ENCODE assay signal across 8 cellular contexts in genomic region chr1:16167331-16168143, GRCh38. TPM values are rescaled to one million over a fixed set of nuclear protein-coding genes. Genes with fewer than 3 reads are reported as not detected.
DNase-seq lines count a peak whose midpoint lies in the region; ATAC-seq, FAIRE-seq and TF ChIP-seq lines count a peak whose summit lies in the region.

No MANE protein-coding gene starts in this region.

- H3K9me3 ChIP-seq in endothelial cell of umbilical vein (replicated peaks; ENCODE audit: control insufficient read depth, insufficient read depth, low read length): no peaks in the 10 kb centered on the region
- H3K9me3 ChIP-seq in neuron (ENCODE audit: low read length): no peaks in the 10 kb centered on the region
- H3K9me3 ChIP-seq in tibial artery: no peaks in the 10 kb centered on the region

- peak overlapping the region; percentile 44 for H3K4me2 ChIP-seq in endothelial cell of umbilical vein (ENCODE audit: insufficient read depth, low read length)

- TF ChIP-seq CTCF in endothelial cell of umbilical vein (IDR thresholded peaks at IDR 0.05; ENCODE audit: extremely low read depth in 1 of 2, insufficient read depth in 1 of 2, low read depth in 1 of 2, low read length in 2 of 2): no peak
- no peak for TF ChIP-seq CTCF in tibial artery (IDR thresholded peaks at IDR 0.05)

- peak overlapping the region in 1 of 3 donors; percentile 87 for H3K27ac Mint-ChIP-seq in IgD-negative memory B cell

- peaks cover 10 to 22% (median 12%) of the 10 kb centered on the region in 3 donors for H3K4me1 Mint-ChIP-seq in IgD-negative memory B cell

- ATAC-seq in GM21515 (IDR thresholded peaks at IDR 0.05; ENCODE audit: unreplicated experiment): no peak

- H3K27ac ChIP-seq in endothelial cell of umbilical vein (ENCODE audit: insufficient read depth, low read depth, low read length) (no peak overlapping the region), tibial artery (peak overlapping the region in 1 of 2 donors; percentile 20)

- FAIRE-seq in endothelial cell of umbilical vein (lab: Jason Lieb, UNC): peak; percentile 60

- H3K27me3 ChIP-seq in endothelial cell of umbilical vein (ENCODE audit: control insufficient read depth in 2 of 2, insufficient read depth in 2 of 2, low read length in 2 of 2) (no peaks in the 10 kb centered on the region), neuron (ENCODE audit: insufficient read depth, low read length) (no peaks in the 10 kb centered on the region), tibial artery (no peaks in the 10 kb centered on the region)

- intact Hi-C loops in endothelial cell of umbilical vein (cut with micrococcal nuclease): no loop called here
- intact Hi-C loops in tibial artery (cut with DNase I; ENCODE audit: low total_unique reads): no loop called here

- H3K36me3 Mint-ChIP-seq in IgD-negative memory B cell: no peaks in the 10 kb centered on the region

- peak overlapping the region; percentile 31 to 65 (median 34) for H3K4me3 ChIP-seq in endothelial cell of umbilical vein (replicated peaks in 1 of 3; ENCODE audit: insufficient read depth in 1 of 3, low read depth in 1 of 3, low read length in 3 of 3)
- H3K4me3 ChIP-seq in neuron (ENCODE audit: low read length): peak overlapping the region; percentile 45
- peak overlapping the region; percentile 47 to 59 for H3K4me3 ChIP-seq in tibial artery

- no TSS peak for BruUV-seq in endothelial cell of umbilical vein (replicated peaks; lab: Mats Ljungman, UMichigan)

- CTCF ChIA-PET in endothelial cell of umbilical vein (lab: Charles Lee): interaction anchor here (1.2 kb wide), 1 partner anchor 85 kb away, joined by 3 read pairs; no protein-coding TSS in a partner anchor

- peak; percentile 59 for DNase-seq in ELR (ENCODE audit: low read depth)
- peak; percentile 27 to 33 for DNase-seq in activated CD8-positive, alpha-beta memory T cell treated with anti-CD3 and anti-CD28 coated beads for 4 hours (ENCODE audit: low read depth in 2 of 2)
- no peak for DNase-seq in endothelial cell of umbilical vein (ENCODE audit: low read depth, low spot score)
- no peak for DNase-seq in tibial artery
- no peak for DNase-seq in RKO (ENCODE audit: low spot score)

- no peaks in the 10 kb centered on the region for H3K27me3 Mint-ChIP-seq in IgD-negative memory B cell

- H3K36me3 ChIP-seq in endothelial cell of umbilical vein (ENCODE audit: control insufficient read depth in 2 of 2, extremely low read depth in 1 of 2, insufficient read depth in 2 of 2, low read length in 2 of 2): no peaks in the 10 kb centered on the region
- H3K36me3 ChIP-seq in neuron (ENCODE audit: insufficient read depth, low read length): no peaks in the 10 kb centered on the region
- no peaks in the 10 kb centered on the region for H3K36me3 ChIP-seq in tibial artery

- POLR2A ChIA-PET in endothelial cell of umbilical vein (lab: Charles Lee): interaction anchor here (2.2 kb wide), 1 partner anchor 11 kb away, joined by 9 read pairs; the partner anchor contains the start of gene EPHA2

- no peak for TF ChIP-seq POLR2A in endothelial cell of umbilical vein (IDR thresholded peaks at IDR 0.05; ENCODE audit: low read depth, low read length)

- peak overlapping the region; percentile 71 to 88 (median 74) for H3K4me3 Mint-ChIP-seq in IgD-negative memory B cell

- H4K20me1 ChIP-seq in endothelial cell of umbilical vein (replicated peaks; ENCODE audit: control insufficient read depth, extremely low read depth, insufficient read depth, low read length): no peaks in the 10 kb centered on the region

- no peaks in the 10 kb centered on the region for H3K9me3 Mint-ChIP-seq in IgD-negative memory B cell

- H2AFZ ChIP-seq in endothelial cell of umbilical vein (ENCODE audit: low read depth, low read length): peak overlapping the region; percentile 81
- no peak overlapping the region for H2AFZ ChIP-seq in neuron (ENCODE audit: low read depth, low read length)

- H3K9ac ChIP-seq in endothelial cell of umbilical vein (replicated peaks; ENCODE audit: extremely low read depth, insufficient read depth, low read length): peak overlapping the region; percentile 40

- H3K9me1 ChIP-seq in endothelial cell of umbilical vein (replicated peaks; ENCODE audit: control insufficient read depth, extremely low read depth, insufficient read depth, low read length): no peaks in the 10 kb centered on the region

- dilution Hi-C loops in endothelial cell of umbilical vein (cut with MboI; ENCODE audit: extremely low pct_ligation_motif_present, low sequenced_read_pairs): no loop called here

- H3K79me2 ChIP-seq in endothelial cell of umbilical vein (ENCODE audit: control insufficient read depth, insufficient read depth, low read length): no peaks in the 10 kb centered on the region

- peaks cover 15% of the 10 kb centered on the region for H3K4me1 ChIP-seq in endothelial cell of umbilical vein (ENCODE audit: control insufficient read depth, extremely low read depth, insufficient read depth, low read length)
- H3K4me1 ChIP-seq in neuron (ENCODE audit: insufficient read depth, low read length): peaks cover 13% of the 10 kb centered on the region
- H3K4me1 ChIP-seq in tibial artery: peaks cover 0 to 17% (median 10%) of the 10 kb centered on the region in 4 donors

TF ChIP-seq in endothelial cell of umbilical vein, 7 proteins besides CTCF, POLR2A, EP300 and RAD21:
- TF ChIP-seq JUN (IDR thresholded peaks at IDR 0.05; ENCODE audit: borderline replicate concordance, insufficient read depth, insufficient read length, low read depth): no peak
- TF ChIP-seq EZH2 (IDR thresholded peaks at IDR 0.05; ENCODE audit: borderline replicate concordance, low read depth, low read length, severe bottlenecking): no peak
- TF ChIP-seq FOS (IDR thresholded peaks at IDR 0.05; ENCODE audit: borderline replicate concordance, insufficient read depth, low read length): no peak
- TF ChIP-seq MAX (IDR thresholded peaks at IDR 0.05; ENCODE audit: insufficient read depth, insufficient read length): no peak
- no peak for TF ChIP-seq GATA2 (IDR thresholded peaks at IDR 0.05; ENCODE audit: insufficient read depth, insufficient read length, low read depth, low read length)
- TF ChIP-seq POLR2AphosphoS5 (IDR thresholded peaks at IDR 0.05; ENCODE audit: insufficient read depth, low read depth, low read length): no peak
- TF ChIP-seq MYC (IDR thresholded peaks at IDR 0.05; ENCODE audit: low read depth, low read length): no peak

RNA-seq across cellular contexts. Expression of gene EPHA2, which starts 11.7 kb away (rescaled TPM):
- polyA plus RNA-seq in IgD-negative memory B cell (not detected), endothelial cell of umbilical vein (147 and 169 TPM in 2 replicates)
- 125 and 141 TPM in 2 replicates for total RNA-seq in endothelial cell of umbilical vein
- 95.2 and 120 TPM in 2 replicates for polyA plus RNA-seq in endothelial cell of umbilical vein (2011; cell fraction: cytosol; rRNA removed)
- 126 and 152 TPM in 2 replicates for polyA plus RNA-seq in endothelial cell of umbilical vein (2011; cell fraction: nucleus; rRNA removed)
- 107 and 115 TPM in 2 replicates for polyA plus RNA-seq in endothelial cell of umbilical vein (2012)
- polyA minus RNA-seq in endothelial cell of umbilical vein: 132 and 164 TPM in 2 replicates
- 42.6 TPM for polyA minus RNA-seq in endothelial cell of umbilical vein (2011; cell fraction: cytosol; rRNA and poly(A)+ RNA removed)
- 47.6 and 68.5 TPM in 2 replicates for polyA minus RNA-seq in endothelial cell of umbilical vein (2011; cell fraction: nucleus; rRNA and poly(A)+ RNA removed)

RNA-seq across cellular contexts. Expression of gene ARHGEF19, which starts 44.9 kb away (rescaled TPM):
- polyA plus RNA-seq in IgD-negative memory B cell: 10.5 TPM
- total RNA-seq in endothelial cell of umbilical vein: 6.2 and 9.2 TPM in 2 replicates
- polyA plus RNA-seq in endothelial cell of umbilical vein: 8.0 and 8.4 TPM in 2 replicates
- polyA plus RNA-seq in endothelial cell of umbilical vein (2011; cell fraction: cytosol; rRNA removed): 5.3 and 7.7 TPM in 2 replicates
- polyA plus RNA-seq in endothelial cell of umbilical vein (2011; cell fraction: nucleus; rRNA removed): 24.0 and 24.6 TPM in 2 replicates
- polyA plus RNA-seq in endothelial cell of umbilical vein (2012): 4.1 and 6.9 TPM in 2 replicates
- 4.1 and 5.0 TPM in 2 replicates for polyA minus RNA-seq in endothelial cell of umbilical vein
- 8.6 TPM for polyA minus RNA-seq in endothelial cell of umbilical vein (2011; cell fraction: cytosol; rRNA and poly(A)+ RNA removed)
- polyA minus RNA-seq in endothelial cell of umbilical vein (2011; cell fraction: nucleus; rRNA and poly(A)+ RNA removed): 1.9 and 3.3 TPM in 2 replicates

Comparison
In these comparisons a context has a peak if more than half of its experiments do, and no peak if none do; other contexts are left out.
1. DNase-seq: peak in ELR (single experiment) and activated CD8-positive, alpha-beta memory T cell treated with anti-CD3 and anti-CD28 coated beads for 4 hours (2 of 2); none in endothelial cell of umbilical vein (single experiment), tibial artery (0 of 2) and RKO (single experiment).
2. RNA of gene EPHA2, which starts 11.7 kb away (polyA plus RNA-seq): 95.2 to 169 TPM in endothelial cell of umbilical vein; not detected in IgD-negative memory B cell (single experiment); every median in the first group is over 10 times any median in the second.
3. Peak in every context shown above with its lines, with median percentiles within 50 percentile points of each other: H3K4me3 ChIP-seq.